Comparison of ENCODE assay signal across 1 cellular context in genomic region chr12:50039151-50039835, GRCh38.
TF ChIP-seq lines count a peak whose summit lies in the region.

No MANE protein-coding gene starts in this region.

TF ChIP-seq in K562, 482 proteins besides CTCF, POLR2A, EP300 and RAD21 (continued from another document and continues in another):
- TF ChIP-seq CREB3L1 (IDR thresholded peaks at IDR 0.05; ENCODE audit: borderline replicate concordance, low read depth) (peak; percentile 53; the same call in 1 of the 2 replicates), TFAM (CRISPR knock-in tag; conservative IDR thresholded peaks at IDR 0.05) (no peak), PTTG1 (tag; IDR thresholded peaks at IDR 0.05; ENCODE audit: low read depth) (no peak), FOXJ2 (tag; IDR thresholded peaks at IDR 0.05) (no peak), MNT (conservative IDR thresholded peaks at IDR 0.05) (peak in 1 of 2 experiments; percentile 35; a peak in 1 of 4 replicates), SAFB (IDR thresholded peaks at IDR 0.05; ENCODE audit: borderline replicate concordance, low read depth, low read length) (no peak), ZNF780A (CRISPR knock-in tag; IDR thresholded peaks at IDR 0.05) (no peak), RBM15 (IDR thresholded peaks at IDR 0.05; ENCODE audit: insufficient read depth, low read length) (no peak), ARNT (IDR thresholded peaks at IDR 0.05) (0 out of 4 replicates have a peak, but pooled peaks of 1 of the 2 experiments have one; percentile 23), E2F5 (CRISPR knock-in tag; IDR thresholded peaks at IDR 0.05) (no peak), ZFX (CRISPR knock-in tag; IDR thresholded peaks at IDR 0.05) (peak; percentile 44; the same call in 1 of the 2 replicates), PHF21A (IDR thresholded peaks at IDR 0.05; ENCODE audit: borderline replicate concordance, low read depth) (0 out of 2 replicates have a peak, but pooled peaks have one; percentile 28), HES1 (IDR thresholded peaks at IDR 0.05; ENCODE audit: low read depth) (no peak), MXI1 (IDR thresholded peaks at IDR 0.05; ENCODE audit: low read depth, low read length) (no peak), CXXC5 (CRISPR knock-in tag; IDR thresholded peaks at IDR 0.05) (peak; percentile 47; the same call in 1 of the 2 replicates), CTCFL (IDR thresholded peaks at IDR 0.05; ENCODE audit: borderline replicate concordance, insufficient read depth, low read depth, low read length, poor library complexity, severe bottlenecking) (peak; percentile 26), ATF1 (CRISPR knock-in tag; IDR thresholded peaks at IDR 0.05) (no peak), ATF1 (tag; IDR thresholded peaks at IDR 0.05) (peak; percentile 51), NR2C2 (CRISPR knock-in tag; IDR thresholded peaks at IDR 0.05) (no peak), NR2C2 (tag; IDR thresholded peaks at IDR 0.05) (no peak), CC2D1A (IDR thresholded peaks at IDR 0.05) (peak; percentile 79), ZNF263 (CRISPR knock-in tag; IDR thresholded peaks at IDR 0.05; ENCODE audit: borderline replicate concordance) (no peak), ZBTB33 (CRISPR knock-in tag; IDR thresholded peaks at IDR 0.05) (0 out of 2 replicates have a peak, but pooled peaks have one; percentile 43), DLX4 (CRISPR knock-in tag; IDR thresholded peaks at IDR 0.05) (no peak), FOXJ3 (CRISPR knock-in tag; IDR thresholded peaks at IDR 0.05) (no peak), MGA (IDR thresholded peaks at IDR 0.05) (no peak), MYC (IDR thresholded peaks at IDR 0.05; ENCODE audit: low read depth, low read length) (peak; percentile 74), MYC (CRISPR knock-in tag; IDR thresholded peaks at IDR 0.05; ENCODE audit: borderline replicate concordance, low read depth) (no peak), CEBPB (tag; IDR thresholded peaks at IDR 0.05) (peak; percentile 30; the same call in 1 of the 2 replicates), CTBP1 (IDR thresholded peaks at IDR 0.05; ENCODE audit: borderline replicate concordance) (peak; percentile 70; the same call in 1 of the 2 replicates), YY1 (IDR thresholded peaks at IDR 0.05; ENCODE audit: borderline replicate concordance in 1 of 3, control insufficient read depth in 1 of 3, extremely low read depth in 1 of 3, insufficient read depth in 3 of 3, insufficient read length in 1 of 3, insufficient replicate concordance in 2 of 3, low read depth in 1 of 3, low read length in 2 of 3) (peak in 1 of 3 experiments; percentile 45), ZNF740 (CRISPR knock-in tag; IDR thresholded peaks at IDR 0.05) (no peak), ZNF740 (tag; IDR thresholded peaks at IDR 0.05) (no peak), ZKSCAN8 (CRISPR knock-in tag; IDR thresholded peaks at IDR 0.05) (no peak), JUND (IDR thresholded peaks at IDR 0.05; ENCODE audit: borderline replicate concordance, low read depth, low read length) (peak; percentile 71; the same call in 1 of the 2 replicates), JUND (tag; IDR thresholded peaks at IDR 0.05; ENCODE audit: borderline replicate concordance, low read depth, low read length) (peak; percentile 55; the same call in 1 of the 3 replicates), STAT5A (IDR thresholded peaks at IDR 0.05; ENCODE audit: borderline replicate concordance, low read length) (no peak), OTX1 (CRISPR knock-in tag; IDR thresholded peaks at IDR 0.05) (no peak), EP400 (IDR thresholded peaks at IDR 0.05) (no peak), FOSL1 (tag; conservative IDR thresholded peaks at IDR 0.05) (peak; percentile 73)
